In the genomic region with DNA sequence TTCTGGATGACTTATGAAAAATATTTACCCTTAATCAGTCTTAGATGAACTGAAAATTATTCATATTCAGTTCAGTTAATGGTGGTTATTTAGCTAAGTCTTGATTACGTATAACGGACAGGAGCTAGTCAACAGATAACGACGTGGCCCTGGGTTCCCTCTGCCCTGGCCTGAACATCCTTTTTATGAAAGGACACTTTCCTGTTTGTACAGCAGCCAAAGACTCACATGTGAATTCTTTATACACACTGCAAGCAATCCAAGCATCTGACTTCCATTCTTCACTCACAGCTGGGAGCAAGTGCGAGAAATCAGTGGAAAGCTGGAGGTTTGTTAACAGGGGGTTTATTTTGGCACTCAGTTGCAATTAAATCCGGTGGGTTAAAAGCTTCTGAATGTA, we compare ENCODE assay signal across 8 cellular contexts.
"Had no signal": no experiment of that assay in that cellular context is flagged by ENCODE, and none has a peak within 500 bp of the region (broad histone marks: within the 10 kb centered on the region; RNA-seq: fewer than 3 reads in every experiment).

No MANE protein-coding gene starts in this region.

- ATAC-seq: HCT116 had no signal

- H3K4me3 ChIP-seq: GM23248, HAP-1 had no signal

- FAIRE-seq: HTR-8/SVneo had no signal

- DNase-seq: GM23248, GOT3, H7, HFFc6, KBM-7 had no signal
